In the genomic region with DNA sequence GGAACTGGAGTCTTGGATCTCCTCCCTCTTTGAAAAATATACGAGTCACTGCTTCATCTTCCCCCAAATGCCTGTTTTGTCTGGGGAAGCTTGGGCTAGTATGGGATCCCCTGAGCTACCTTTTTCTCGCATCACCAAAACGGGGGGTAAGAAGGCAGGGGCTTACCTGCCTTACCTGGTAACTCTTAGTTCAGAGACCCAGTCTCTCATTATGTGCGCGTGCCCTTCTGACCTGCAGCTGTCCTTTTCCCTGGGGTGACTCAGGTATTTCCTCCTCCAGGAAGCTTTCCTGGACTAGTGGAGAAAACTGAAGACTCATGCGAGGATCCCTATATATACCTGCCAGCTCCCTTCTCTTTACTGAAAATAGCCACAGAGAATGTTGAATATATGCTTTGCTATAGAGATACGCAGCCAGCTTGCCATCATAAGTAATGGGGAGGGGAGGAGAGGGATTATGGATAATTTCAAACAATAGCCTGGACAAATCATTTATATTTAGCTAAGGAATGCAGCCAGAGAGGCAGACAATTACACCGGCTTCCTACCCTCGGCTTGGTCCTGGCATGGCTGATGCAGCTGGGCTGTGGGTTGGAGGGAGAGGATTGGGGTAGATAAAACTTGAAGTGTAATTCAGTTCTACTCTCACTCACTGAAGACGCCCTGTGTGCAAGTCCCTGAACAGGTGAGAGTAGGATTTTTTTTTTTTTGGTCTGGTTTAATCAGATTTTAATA, we compare ENCODE assay signal across 1 cellular context.
TF ChIP-seq lines count a peak whose summit lies in the region.

No MANE protein-coding gene starts in this region.

TF ChIP-seq in liver, 16 proteins besides CTCF, POLR2A, EP300 and RAD21 (continued from another document):
- TF ChIP-seq, protein P1, sequence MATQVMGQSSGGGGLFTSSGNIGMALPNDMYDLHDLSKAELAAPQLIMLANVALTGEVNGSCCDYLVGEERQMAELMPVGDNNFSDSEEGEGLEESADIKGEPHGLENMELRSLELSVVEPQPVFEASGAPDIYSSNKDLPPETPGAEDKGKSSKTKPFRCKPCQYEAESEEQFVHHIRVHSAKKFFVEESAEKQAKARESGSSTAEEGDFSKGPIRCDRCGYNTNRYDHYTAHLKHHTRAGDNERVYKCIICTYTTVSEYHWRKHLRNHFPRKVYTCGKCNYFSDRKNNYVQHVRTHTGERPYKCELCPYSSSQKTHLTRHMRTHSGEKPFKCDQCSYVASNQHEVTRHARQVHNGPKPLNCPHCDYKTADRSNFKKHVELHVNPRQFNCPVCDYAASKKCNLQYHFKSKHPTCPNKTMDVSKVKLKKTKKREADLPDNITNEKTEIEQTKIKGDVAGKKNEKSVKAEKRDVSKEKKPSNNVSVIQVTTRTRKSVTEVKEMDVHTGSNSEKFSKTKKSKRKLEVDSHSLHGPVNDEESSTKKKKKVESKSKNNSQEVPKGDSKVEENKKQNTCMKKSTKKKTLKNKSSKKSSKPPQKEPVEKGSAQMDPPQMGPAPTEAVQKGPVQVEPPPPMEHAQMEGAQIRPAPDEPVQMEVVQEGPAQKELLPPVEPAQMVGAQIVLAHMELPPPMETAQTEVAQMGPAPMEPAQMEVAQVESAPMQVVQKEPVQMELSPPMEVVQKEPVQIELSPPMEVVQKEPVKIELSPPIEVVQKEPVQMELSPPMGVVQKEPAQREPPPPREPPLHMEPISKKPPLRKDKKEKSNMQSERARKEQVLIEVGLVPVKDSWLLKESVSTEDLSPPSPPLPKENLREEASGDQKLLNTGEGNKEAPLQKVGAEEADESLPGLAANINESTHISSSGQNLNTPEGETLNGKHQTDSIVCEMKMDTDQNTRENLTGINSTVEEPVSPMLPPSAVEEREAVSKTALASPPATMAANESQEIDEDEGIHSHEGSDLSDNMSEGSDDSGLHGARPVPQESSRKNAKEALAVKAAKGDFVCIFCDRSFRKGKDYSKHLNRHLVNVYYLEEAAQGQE (IDR thresholded peaks at IDR 0.05), result no peak
- TF ChIP-seq GABPA (IDR thresholded peaks at IDR 0.05 in 1 of 2, conservative IDR thresholded peaks at IDR 0.05 in 1 of 2) (no peak), EGR1 (IDR thresholded peaks at IDR 0.05; ENCODE audit: low read depth in 2 of 2) (no peak), RXRA (IDR thresholded peaks at IDR 0.05) (peak in 1 of 2 donors; percentile 21)
TF ChIP-seq in liver: peak in this region for 3.
